ENCODE assay signal across 14 cellular contexts in the genomic region with DNA sequence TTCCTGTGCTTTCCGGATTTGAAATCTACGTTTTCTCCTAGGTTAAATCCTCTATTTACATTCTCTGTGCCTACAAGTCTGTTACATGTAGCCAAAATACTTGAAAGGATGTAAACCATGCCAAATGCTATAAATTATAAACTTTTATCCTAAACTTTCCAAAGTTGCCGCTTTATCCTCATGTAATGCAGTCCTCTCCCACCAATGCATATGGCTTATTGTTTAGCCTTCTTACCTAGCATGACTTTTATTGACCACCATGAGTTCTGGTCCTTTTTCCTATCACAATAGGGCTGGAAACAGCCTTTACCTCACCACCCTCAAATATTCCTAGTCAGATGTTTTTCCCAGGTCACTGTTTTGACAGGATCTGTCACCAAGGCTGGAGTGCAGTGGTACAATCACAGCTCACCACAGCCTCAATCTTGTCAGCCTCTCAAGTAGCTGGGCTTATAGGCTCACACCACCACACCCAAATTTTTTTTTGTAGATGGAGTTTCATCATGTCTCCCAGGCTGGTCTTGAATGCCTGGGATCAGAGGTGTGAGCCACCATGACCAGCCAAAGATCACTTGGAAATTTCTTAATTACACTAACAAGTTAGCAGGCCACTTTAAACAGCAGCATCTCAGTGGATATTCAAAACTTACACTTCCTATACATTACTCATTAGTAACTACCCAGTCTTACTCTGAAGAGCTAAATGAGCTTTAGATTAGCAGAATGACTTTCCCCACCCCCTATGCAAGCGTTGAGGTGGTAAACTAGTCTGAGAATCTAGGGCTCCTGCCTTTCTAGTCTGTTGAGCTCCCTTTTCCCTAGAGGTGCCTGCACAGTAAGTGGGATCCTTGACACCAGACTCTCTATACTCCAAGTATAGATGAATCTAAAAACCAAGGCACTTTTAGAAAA. TPM values are rescaled to one million over a fixed set of nuclear protein-coding genes. Genes with fewer than 3 reads are reported as not detected.
A peak's percentile ranks its signal among the peaks of the same experiment; 100 is the strongest.
DNase-seq lines count a peak whose midpoint lies in the region; ATAC-seq and TF ChIP-seq lines count a peak whose summit lies in the region.
"Had no signal": no experiment of that assay in that cellular context is flagged by ENCODE, and none has a peak within 500 bp of the region (broad histone marks: within the 10 kb centered on the region; RNA-seq: fewer than 3 reads in every experiment).

No MANE protein-coding gene starts in this region.

- peak overlapping the region; percentile 40 for H3K4me3 Mint-ChIP-seq in activated naive CD4-positive, alpha-beta T cell treated with anti-CD3 and anti-CD28 coated beads, Interleukin-2, amount 10 ng/mL, durations not matched to agents 7 days and 5 days
- peak overlapping the region; percentile 51 for H3K4me3 Mint-ChIP-seq in activated naive CD8-positive, alpha-beta T cell

- no peak overlapping the region for H3K4me3 ChIP-seq in sigmoid colon
- H3K4me3 ChIP-seq: coronary artery, heart left ventricle, transverse colon had no signal

- no peak for TF ChIP-seq POLR2A in sigmoid colon (IDR thresholded peaks at IDR 0.05)

- 77 to 80% methylated on average over 4 of the region's 4 CpGs for WGBS in sigmoid colon, 2 donors

- H3K27ac Mint-ChIP-seq in activated naive CD4-positive, alpha-beta T cell treated with anti-CD3 and anti-CD28 coated beads, Interleukin-2, amount 10 ng/mL, durations not matched to agents 7 days and 5 days: peak overlapping the region; percentile 5
- H3K27ac Mint-ChIP-seq in activated naive CD8-positive, alpha-beta T cell: peak overlapping the region; percentile 96

- intact Hi-C loops in sigmoid colon (cut with DNase I): no loop called here

- peaks cover 47% of the 10 kb centered on the region for H3K36me3 Mint-ChIP-seq in activated naive CD4-positive, alpha-beta T cell treated with anti-CD3 and anti-CD28 coated beads, Interleukin-2, amount 10 ng/mL, durations not matched to agents 7 days and 5 days
- H3K36me3 Mint-ChIP-seq in activated naive CD8-positive, alpha-beta T cell: peaks cover 17% of the 10 kb centered on the region

- H3K27ac ChIP-seq in sigmoid colon: no peak overlapping the region
- H3K27ac ChIP-seq: coronary artery, heart left ventricle, transverse colon had no signal

- peaks cover 12% of the 10 kb centered on the region for H3K27me3 Mint-ChIP-seq in activated naive CD4-positive, alpha-beta T cell treated with anti-CD3 and anti-CD28 coated beads, Interleukin-2, amount 10 ng/mL, durations not matched to agents 7 days and 5 days
- H3K27me3 Mint-ChIP-seq in activated naive CD8-positive, alpha-beta T cell: no peaks in the 10 kb centered on the region

- no peak for ATAC-seq in GM21526 (IDR thresholded peaks at IDR 0.05; ENCODE audit: low FRiP score, unreplicated experiment)
- ATAC-seq: heart left ventricle, PC-3 had no signal

- peaks cover 0 to 22% (median 20%) of the 10 kb centered on the region in 4 donors for H3K4me1 ChIP-seq in sigmoid colon

- H3K27me3 ChIP-seq in sigmoid colon: no peaks in the 10 kb centered on the region
- H3K27me3 ChIP-seq: heart left ventricle, transverse colon had no signal

- H3K9me3 ChIP-seq in sigmoid colon: no peaks in the 10 kb centered on the region
- H3K9me3 ChIP-seq: heart left ventricle, transverse colon had no signal

- peaks cover 7 to 28% (median 15%) of the 10 kb centered on the region in 4 donors for H3K36me3 ChIP-seq in sigmoid colon

- peaks cover 37% of the 10 kb centered on the region for H3K4me1 Mint-ChIP-seq in activated naive CD4-positive, alpha-beta T cell treated with anti-CD3 and anti-CD28 coated beads, Interleukin-2, amount 10 ng/mL, durations not matched to agents 7 days and 5 days
- H3K4me1 Mint-ChIP-seq in activated naive CD8-positive, alpha-beta T cell (ENCODE audit: low read depth): peaks cover 32% of the 10 kb centered on the region

- DNase-seq in activated naive CD4-positive, alpha-beta T cell treated with anti-CD3 and anti-CD28 coated beads, Interleukin-2, amount 10 ng/mL, durations not matched to agents 7 days and 5 days: no peak
- DNase-seq in activated naive CD4-positive, alpha-beta T cell (lab: John Stamatoyannopoulos, UW): no peak
- DNase-seq in NAMALWA (ENCODE audit: low spot score) (peak; percentile 46), sigmoid colon (peak; percentile 3), NCI-H2227 (lab: John Stamatoyannopoulos, UW; ENCODE audit: unreplicated experiment) (no peak)
- no peak for DNase-seq in stimulated activated CD4-positive, alpha-beta T cell treated with anti-CD3 and anti-CD28 coated beads, Interleukin-1b, Interleukin-23, amount 100 ng/mL, for 48 hours
- DNase-seq: heart left ventricle, Kasumi-1, PC-3, transverse colon had no signal

- no peak for TF ChIP-seq CTCF in sigmoid colon (IDR thresholded peaks at IDR 0.05)

- no peak for TF ChIP-seq EP300 in sigmoid colon (IDR thresholded peaks at IDR 0.05)

- H3K9me3 Mint-ChIP-seq in activated naive CD4-positive, alpha-beta T cell treated with anti-CD3 and anti-CD28 coated beads, Interleukin-2, amount 10 ng/mL, durations not matched to agents 7 days and 5 days: no peaks in the 10 kb centered on the region
- no peaks in the 10 kb centered on the region for H3K9me3 Mint-ChIP-seq in activated naive CD8-positive, alpha-beta T cell (ENCODE audit: low read depth)

- CTCF ChIA-PET in activated naive CD4-positive, alpha-beta T cell treated with anti-CD3 and anti-CD28 coated beads, Interleukin-2, amount 10 ng/mL, durations not matched to agents 7 days and 5 days (lab: Charles Lee): interaction anchor here (1.0 kb wide), 1 partner anchor 63 kb away, joined by 3 read pairs; no protein-coding TSS in a partner anchor

RNA-seq across cellular contexts. Expression of a gene that starts 4.1 kb away (rescaled TPM):
- 100 to 1,000 TPM; 651 to 712 (median 682) TPM for total RNA-seq in sigmoid colon
- 1,000 to 10,000 TPM in 1 of 3 donors, 100 to 1,000 TPM in 2; 482 to 1,083 (median 767) TPM for polyA plus RNA-seq in sigmoid colon

RNA-seq across cellular contexts. Expression of a gene that starts 16.5 kb away (rescaled TPM):
- total RNA-seq in sigmoid colon: 10 to 100 TPM; 34.6 to 82.3 (median 51.5) TPM
- polyA plus RNA-seq in sigmoid colon: 10 to 100 TPM in 2 of 3 donors, 1 to 10 TPM in 1; 7.8 to 41.4 (median 10.2) TPM

RNA-seq across cellular contexts. Expression of a gene that starts 32.5 kb away (rescaled TPM):
- under 1 TPM in 2 of 4 donors, not detected in 2; 0.14 to 0.83 TPM for total RNA-seq in sigmoid colon
- polyA plus RNA-seq in sigmoid colon: under 1 TPM in 1 of 3 donors, not detected in 2; 0.63 TPM
- total RNA-seq: activated CD8-positive, alpha-beta memory T cell treated with anti-CD3 and anti-CD28 coated beads for 36 hours had no signal

RNA-seq across cellular contexts. Expression of a gene that starts 57.3 kb away (rescaled TPM):
- total RNA-seq in sigmoid colon: under 1 TPM in 1 of 4 donors, not detected in 3; 0.36 TPM
- 1 to 10 TPM in 1 of 3 donors, not detected in 2; 2.2 TPM for polyA plus RNA-seq in sigmoid colon
- total RNA-seq: transverse colon had no signal

Comparison
In these comparisons a context has a peak if more than half of its experiments do, and no peak if none do; other contexts are left out.
1. DNase-seq: peak in NAMALWA (single experiment) and sigmoid colon (single experiment); none in activated naive CD4-positive, alpha-beta T cell treated with anti-CD3 and anti-CD28 coated beads, Interleukin-2, amount 10 ng/mL, durations not matched to agents 7 days and 5 days (single experiment), activated naive CD4-positive, alpha-beta T cell (0 of 4), stimulated activated CD4-positive, alpha-beta T cell treated with anti-CD3 and anti-CD28 coated beads, Interleukin-1b, Interleukin-23, amount 100 ng/mL, for 48 hours (single experiment) and NCI-H2227 (single experiment).